8 cellular contexts compared by ENCODE assay signal in the genomic region with DNA sequence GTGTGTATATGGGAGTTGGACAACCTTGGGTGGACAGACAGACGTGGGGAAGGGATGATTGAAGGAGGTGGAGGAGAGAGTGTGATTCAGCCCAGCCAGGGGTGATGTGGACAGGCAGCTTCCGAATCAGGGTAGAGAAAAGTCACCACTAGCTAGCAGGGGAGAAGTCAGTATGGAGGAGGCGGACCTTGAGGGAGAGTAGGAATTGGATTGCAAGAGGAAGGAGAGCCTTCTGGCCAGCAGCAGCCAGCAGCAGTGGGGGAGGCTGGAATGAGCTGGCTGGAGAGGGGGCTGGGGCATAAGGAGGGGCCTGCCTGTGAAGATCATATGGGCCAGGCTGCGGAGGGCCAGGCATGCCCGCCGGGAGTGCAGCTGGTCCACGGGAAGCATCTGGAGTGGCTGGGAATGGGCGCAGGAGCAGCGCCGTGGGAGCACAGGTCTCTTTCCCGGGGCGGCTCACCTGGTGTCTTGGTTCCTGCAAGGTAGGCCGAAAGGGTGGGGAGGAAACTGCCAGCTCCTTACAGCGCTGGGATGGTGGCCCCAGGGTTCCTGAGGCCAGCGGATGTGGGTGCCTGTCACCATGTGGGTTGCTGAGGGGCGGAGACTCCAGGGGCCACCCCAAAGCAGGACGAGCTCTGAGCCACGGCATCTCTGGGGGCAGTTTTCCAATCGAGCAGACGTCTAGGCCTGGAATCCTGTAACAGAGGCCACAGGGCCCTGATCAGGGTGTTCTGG.
DNase-seq lines count a peak whose midpoint lies in the region; ATAC-seq and TF ChIP-seq lines count a peak whose summit lies in the region.

No MANE protein-coding gene starts in this region.

- H3K4me1 ChIP-seq in colonic mucosa = peaks cover 20% of the 10 kb centered on the region

- peak overlapping the region; percentile 55 to 77 for H3K9ac ChIP-seq in colonic mucosa (ENCODE audit: low read depth in 2 of 2, low read length in 2 of 2)

- TF ChIP-seq CTCF in WTC11 (IDR thresholded peaks at IDR 0.05) (no peak), colonic mucosa (IDR thresholded peaks at IDR 0.05) (no peak), nephron progenitor cell (IDR thresholded peaks at IDR 0.05) (no peak), type B pancreatic cell (conservative IDR thresholded peaks at IDR 0.05) (no peak)

- H3K4me1 Mint-ChIP-seq in WTC11 (peaks cover 76% of the 10 kb centered on the region), nephron progenitor cell (peaks cover 84% of the 10 kb centered on the region), type B pancreatic cell (ENCODE audit: unreplicated experiment) (peaks cover 47% of the 10 kb centered on the region)

- intact Hi-C loops in colonic mucosa (cut with DNase I) = no loop called here

- peak overlapping the region; percentile 87 for H3K27ac ChIP-seq in colonic mucosa

- H3K27me3 ChIP-seq in colonic mucosa = no peaks in the 10 kb centered on the region

- H3K36me3 Mint-ChIP-seq in WTC11 (no peaks in the 10 kb centered on the region), nephron progenitor cell (ENCODE audit: low read depth) (no peaks in the 10 kb centered on the region), type B pancreatic cell (no peaks in the 10 kb centered on the region)

- peak; percentile 81 for DNase-seq in DMS 273 treated with DMSO at 0.1 percent for 48 hours (lab: John Stamatoyannopoulos, UW)
- no peak for DNase-seq in WTC11 (ENCODE audit: low spot score)
- no peak for DNase-seq in colonic mucosa
- DNase-seq in nephron progenitor cell = peak; percentile 57
- DNase-seq in type B pancreatic cell (ENCODE audit: extremely low spot score, unreplicated experiment) = no peak
- no peak for DNase-seq in HCEC 1CT
- no peak for DNase-seq in RKO (ENCODE audit: low spot score)
- no peak for DNase-seq in NCI-H1092 (lab: John Stamatoyannopoulos, UW)

- peak overlapping the region; percentile 91 for H3K27ac Mint-ChIP-seq in WTC11
- H3K27ac Mint-ChIP-seq in nephron progenitor cell = peak overlapping the region; percentile 93
- H3K27ac Mint-ChIP-seq in type B pancreatic cell = peak overlapping the region; percentile 97

- H3K4me3 Mint-ChIP-seq in WTC11 = peak overlapping the region; percentile 94
- H3K4me3 Mint-ChIP-seq in nephron progenitor cell = peak overlapping the region; percentile 99
- H3K4me3 Mint-ChIP-seq in type B pancreatic cell = peak overlapping the region; percentile 100

- H3K9me3 ChIP-seq in colonic mucosa = no peaks in the 10 kb centered on the region

- no peak for ATAC-seq in WTC11

- CTCF ChIA-PET in WTC11 (lab: Charles Lee) = interaction anchor here (0.9 to 4.6 kb wide), 7 partner anchors 24 to 309 kb away, joined by 3 to 45 read pairs (median 8); no protein-coding TSS in a partner anchor

- POLR2A ChIA-PET in WTC11 (lab: Charles Lee) = no interaction called here

- H3K4me3 ChIP-seq in colonic mucosa = peak overlapping the region; percentile 10

- no peaks in the 10 kb centered on the region for H3K9me3 Mint-ChIP-seq in WTC11
- no peaks in the 10 kb centered on the region for H3K9me3 Mint-ChIP-seq in nephron progenitor cell
- H3K9me3 Mint-ChIP-seq in type B pancreatic cell = no peaks in the 10 kb centered on the region

- no peaks in the 10 kb centered on the region for H3K36me3 ChIP-seq in colonic mucosa

- H3K27me3 Mint-ChIP-seq in WTC11 (ENCODE audit: low read depth) (no peaks in the 10 kb centered on the region), nephron progenitor cell (ENCODE audit: low read depth, poor library complexity) (peaks cover 3% of the 10 kb centered on the region), type B pancreatic cell (no peaks in the 10 kb centered on the region)

TF ChIP-seq in WTC11, 78 proteins besides CTCF, POLR2A, EP300 and RAD21:
- no peak for TF ChIP-seq ZNF396 (CRISPR knock-in tag; IDR thresholded peaks at IDR 0.05; ENCODE audit: borderline replicate concordance)
- TF ChIP-seq ZNF416 (CRISPR knock-in tag; IDR thresholded peaks at IDR 0.05) = no peak
- no peak for TF ChIP-seq ZBTB21 (CRISPR knock-in tag; IDR thresholded peaks at IDR 0.05; ENCODE audit: borderline replicate concordance)
- TF ChIP-seq, protein P1, sequence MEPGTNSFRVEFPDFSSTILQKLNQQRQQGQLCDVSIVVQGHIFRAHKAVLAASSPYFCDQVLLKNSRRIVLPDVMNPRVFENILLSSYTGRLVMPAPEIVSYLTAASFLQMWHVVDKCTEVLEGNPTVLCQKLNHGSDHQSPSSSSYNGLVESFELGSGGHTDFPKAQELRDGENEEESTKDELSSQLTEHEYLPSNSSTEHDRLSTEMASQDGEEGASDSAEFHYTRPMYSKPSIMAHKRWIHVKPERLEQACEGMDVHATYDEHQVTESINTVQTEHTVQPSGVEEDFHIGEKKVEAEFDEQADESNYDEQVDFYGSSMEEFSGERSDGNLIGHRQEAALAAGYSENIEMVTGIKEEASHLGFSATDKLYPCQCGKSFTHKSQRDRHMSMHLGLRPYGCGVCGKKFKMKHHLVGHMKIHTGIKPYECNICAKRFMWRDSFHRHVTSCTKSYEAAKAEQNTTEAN (CRISPR knock-in tag; IDR thresholded peaks at IDR 0.05) = no peak
- no peak for TF ChIP-seq CREB1 (CRISPR knock-in tag; IDR thresholded peaks at IDR 0.05)
- TF ChIP-seq AFF4 (CRISPR knock-in tag; IDR thresholded peaks at IDR 0.05; ENCODE audit: borderline replicate concordance) = no peak
- no peak for TF ChIP-seq GABPB1 (CRISPR knock-in tag; IDR thresholded peaks at IDR 0.05)
- TF ChIP-seq JAZF1 (CRISPR knock-in tag; IDR thresholded peaks at IDR 0.05) = no peak
- TF ChIP-seq, protein P2, sequence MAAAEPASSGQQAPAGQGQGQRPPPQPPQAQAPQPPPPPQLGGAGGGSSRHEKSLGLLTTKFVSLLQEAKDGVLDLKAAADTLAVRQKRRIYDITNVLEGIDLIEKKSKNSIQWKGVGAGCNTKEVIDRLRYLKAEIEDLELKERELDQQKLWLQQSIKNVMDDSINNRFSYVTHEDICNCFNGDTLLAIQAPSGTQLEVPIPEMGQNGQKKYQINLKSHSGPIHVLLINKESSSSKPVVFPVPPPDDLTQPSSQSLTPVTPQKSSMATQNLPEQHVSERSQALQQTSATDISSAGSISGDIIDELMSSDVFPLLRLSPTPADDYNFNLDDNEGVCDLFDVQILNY (CRISPR knock-in tag; IDR thresholded peaks at IDR 0.05) = no peak
TF ChIP-seq in WTC11: peak in this region for 0.

Comparison
In these comparisons a context has a peak if more than half of its experiments do, and no peak if none do; other contexts are left out.
1. DNase-seq: peak in DMS 273 treated with DMSO at 0.1 percent for 48 hours (single experiment) and nephron progenitor cell (single experiment); none in WTC11 (single experiment), colonic mucosa (single experiment), type B pancreatic cell (single experiment), HCEC 1CT (single experiment), RKO (single experiment) and NCI-H1092 (single experiment).
2. Peak in every context shown above with its lines, with median percentiles within 50 percentile points of each other: H3K27ac Mint-ChIP-seq and H3K4me3 Mint-ChIP-seq.